8 cellular contexts compared by ENCODE assay signal in genomic region chr4:65066106-65066505, GRCh38.
"Had no signal": no experiment of that assay in that cellular context is flagged by ENCODE, and none has a peak within 500 bp of the region (broad histone marks: within the 10 kb centered on the region; RNA-seq: fewer than 3 reads in every experiment).

No MANE protein-coding gene starts in this region.

- H3K9ac ChIP-seq: KMS-11 had no signal

- ATAC-seq: GM23338 had no signal

- H3K27ac ChIP-seq: KMS-11 had no signal

- FAIRE-seq: H1, H54, HTR-8/SVneo had no signal

- H3K4me2 ChIP-seq: GM23338, KMS-11 had no signal

- DNase-seq: H9, HCEC 1CT, KBM-7 had no signal

- H2AFZ ChIP-seq: GM23338 had no signal

- H3K4me3 ChIP-seq: GM23338 had no signal
